In genomic region chr11:8828055-8828454, GRCh38 we compare ENCODE assay signal across 17 cellular contexts.
"Had no signal": no experiment of that assay in that cellular context is flagged by ENCODE, and none has a peak within 500 bp of the region (broad histone marks: within the 10 kb centered on the region; RNA-seq: fewer than 3 reads in every experiment).

No MANE protein-coding gene starts in this region.

- H3K36me3 Mint-ChIP-seq: immature natural killer cell; stimulated activated memory B cell treated with anti-CD40 and anti-IgM and Interleukin-4, amounts not matched to agents 10 μg/mL and 1 μg/mL and 100 μg/mL, for 72 hours had no signal

- H3K27me3 Mint-ChIP-seq: activated B cell treated with CpG ODN at 0.5 μM for 24 hours; stimulated activated memory B cell treated with anti-CD40 and anti-IgM and Interleukin-4, amounts not matched to agents 10 μg/mL and 1 μg/mL and 100 μg/mL, for 72 hours had no signal

- H3K79me2 ChIP-seq: parathyroid adenoma had no signal

- ATAC-seq: gastrocnemius medialis; heart left ventricle; left cardiac atrium; naive thymus-derived CD8-positive, alpha-beta T cell; stimulated activated memory B cell treated with anti-CD40 and anti-IgM and Interleukin-4, amounts not matched to agents 10 μg/mL and 1 μg/mL and 100 μg/mL, for 72 hours had no signal

- H3K4me1 Mint-ChIP-seq: immature natural killer cell had no signal

- H2AFZ ChIP-seq: parathyroid adenoma had no signal

- H3K4me3 ChIP-seq: adrenal gland, gastrocnemius medialis, heart left ventricle, tibial artery, uterus had no signal

- H3K27ac Mint-ChIP-seq: activated B cell treated with CpG ODN at 0.5 μM for 24 hours; immature natural killer cell; naive thymus-derived CD8-positive, alpha-beta T cell; stimulated activated memory B cell treated with anti-CD40 and anti-IgM and Interleukin-4, amounts not matched to agents 10 μg/mL and 1 μg/mL and 100 μg/mL, for 72 hours had no signal

- H3K27me3 ChIP-seq: adrenal gland, gastrocnemius medialis, heart left ventricle, neutrophil, tibial artery, uterus had no signal

- H3K9me3 Mint-ChIP-seq: activated B cell treated with CpG ODN at 0.5 μM for 24 hours; immature natural killer cell; stimulated activated memory B cell treated with anti-CD40 and anti-IgM and Interleukin-4, amounts not matched to agents 10 μg/mL and 1 μg/mL and 100 μg/mL, for 72 hours had no signal

- DNase-seq: activated B cell treated with CpG ODN at 0.5 μM for 24 hours; activated CD4-positive, alpha-beta T cell treated with anti-CD3 and anti-CD28 coated beads for 48 hours; activated effector memory CD4-positive, alpha-beta T cell treated with Interleukin-2 at 50 U/mL for 16 hours; activated naive CD4-positive, alpha-beta T cell treated with anti-CD3 and anti-CD28 coated beads, Interleukin-2, amount 50 U/mL, for 16 hours; activated T-cell treated with anti-CD3 and anti-CD28 coated beads, Interleukin-2, amount 50 U/mL, for 1 hour; gastrocnemius medialis; heart left ventricle; immature natural killer cell; left cardiac atrium; naive thymus-derived CD8-positive, alpha-beta T cell; stimulated activated CD4-positive, alpha-beta T cell treated with anti-CD3 and anti-CD28 coated beads, Interleukin-2, amount 100 ng/mL, for 48 hours; tibial artery; uterus had no signal

- H3K4me1 ChIP-seq: parathyroid adenoma, uterus had no signal

- H3K27ac ChIP-seq: gastrocnemius medialis, neutrophil, parathyroid adenoma, tibial artery had no signal

- H3K9ac ChIP-seq: parathyroid adenoma had no signal

- H3K4me3 Mint-ChIP-seq: activated B cell treated with CpG ODN at 0.5 μM for 24 hours; immature natural killer cell; naive thymus-derived CD8-positive, alpha-beta T cell; stimulated activated memory B cell treated with anti-CD40 and anti-IgM and Interleukin-4, amounts not matched to agents 10 μg/mL and 1 μg/mL and 100 μg/mL, for 72 hours had no signal

- H3K9me3 ChIP-seq: adrenal gland, gastrocnemius medialis, heart left ventricle, neutrophil, tibial artery, uterus had no signal

- H3K36me3 ChIP-seq: adrenal gland, gastrocnemius medialis, neutrophil, tibial artery, uterus had no signal
